Comparison of ENCODE assay signal across 12 cellular contexts in the genomic region with DNA sequence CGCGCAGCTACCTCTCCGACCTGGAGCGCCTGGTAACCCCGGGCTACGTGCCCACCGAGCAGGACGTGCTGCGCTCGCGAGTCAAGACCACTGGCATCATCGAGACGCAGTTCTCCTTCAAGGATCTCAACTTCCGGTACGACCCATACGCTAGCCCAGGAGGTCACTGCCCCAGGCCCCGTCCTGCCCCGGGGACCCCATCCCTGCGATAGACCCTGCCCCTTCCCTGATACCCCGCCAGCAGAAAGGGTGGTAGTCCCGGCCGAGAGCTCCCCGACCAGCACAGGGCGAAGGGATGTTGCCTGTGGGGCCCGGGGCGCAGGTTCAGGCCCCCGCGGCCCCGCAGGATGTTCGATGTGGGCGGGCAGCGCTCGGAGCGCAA. TPM values are rescaled to one million over a fixed set of nuclear protein-coding genes. Genes with fewer than 3 reads are reported as not detected.
"Had no signal": no experiment of that assay in that cellular context is flagged by ENCODE, and none has a peak within 500 bp of the region (broad histone marks: within the 10 kb centered on the region; RNA-seq: fewer than 3 reads in every experiment).

No MANE protein-coding gene starts in this region.

- H3K36me3 Mint-ChIP-seq: mesothelial cell of epicardium, neural progenitor cell had no signal

- H3K4me3 ChIP-seq: colonic mucosa, lung, neural progenitor cell, ovary, uterus had no signal

- H3K4me3 Mint-ChIP-seq: mesothelial cell of epicardium, neural progenitor cell had no signal

- DNase-seq: activated T-cell treated with anti-CD3 and anti-CD28 coated beads for 4 hours, sigmoid colon had no signal

- H3K36me3 ChIP-seq: colonic mucosa, neural progenitor cell, ovary, sigmoid colon, tibial nerve, uterus had no signal

- H3K9me3 Mint-ChIP-seq: mesothelial cell of epicardium, neural progenitor cell had no signal

- H3K27ac ChIP-seq: colonic mucosa, neural progenitor cell, ovary, sigmoid colon, tibial nerve, uterus, VCaP had no signal

- H3K27ac Mint-ChIP-seq: mesothelial cell of epicardium, neural progenitor cell had no signal

- H3K9me3 ChIP-seq: colonic mucosa, ovary, sigmoid colon, tibial nerve, uterus had no signal

RNA-seq across cellular contexts. Expression of gene GNAT1, which starts 2.3 kb away (rescaled TPM):
- total RNA-seq: activated CD8-positive, alpha-beta memory T cell treated with anti-CD3 and anti-CD28 coated beads for 36 hours; colonic mucosa; left colon; lung; ovary; sigmoid colon; tibial nerve; uterus had no signal

RNA-seq across cellular contexts. Expression of gene SLC38A3, which starts 11.3 kb away (rescaled TPM):
- total RNA-seq: left colon had no signal
